24 cellular contexts compared by ENCODE assay signal in the genomic region with DNA sequence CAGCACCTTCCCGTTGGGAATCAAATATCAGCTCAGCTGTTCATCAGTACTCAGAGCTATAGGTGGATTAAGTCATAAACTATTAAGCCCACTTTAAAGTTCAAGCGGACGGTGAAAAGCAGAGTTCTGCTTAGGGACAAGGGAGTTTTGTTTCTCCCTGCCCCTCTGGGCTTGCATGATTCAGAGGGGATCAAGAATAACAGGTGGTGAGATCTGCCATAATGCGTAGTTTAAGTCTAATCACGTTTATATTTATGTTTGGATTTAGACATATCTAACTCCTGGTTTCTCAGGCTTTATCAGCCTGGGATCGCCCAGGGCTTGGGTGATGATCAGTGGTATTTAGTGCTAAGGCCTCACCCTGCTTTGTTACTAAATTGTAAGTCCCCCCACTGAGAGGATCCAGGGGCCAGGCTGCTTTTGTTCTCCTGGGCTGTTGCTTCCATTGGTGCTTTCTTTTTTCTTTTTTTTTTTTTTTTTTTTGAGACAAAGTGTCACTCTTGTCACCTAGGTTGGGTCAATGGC.
DNase-seq lines count a peak whose midpoint lies in the region; ATAC-seq and TF ChIP-seq lines count a peak whose summit lies in the region.
"Had no signal": no experiment of that assay in that cellular context is flagged by ENCODE, and none has a peak within 500 bp of the region (broad histone marks: within the 10 kb centered on the region; RNA-seq: fewer than 3 reads in every experiment).

No MANE protein-coding gene starts in this region.

- H3K4me2 ChIP-seq in osteoblast (ENCODE audit: insufficient read depth, low read length): no peak overlapping the region
- H3K4me2 ChIP-seq: A549; BLaER1 treated with 17β-estradiol and CSF1 and Interleukin-3, amounts not matched to agents 10 nM and 100 nM had no signal

- no peaks in the 10 kb centered on the region for H3K9me3 ChIP-seq in WERI-Rb-1 (ENCODE audit: severe bottlenecking)
- no peaks in the 10 kb centered on the region for H3K9me3 ChIP-seq in osteoblast (ENCODE audit: low read depth, low read length)
- no peaks in the 10 kb centered on the region for H3K9me3 ChIP-seq in HAP-1
- H3K9me3 ChIP-seq: A549 had no signal

- H3K79me2 ChIP-seq in osteoblast (ENCODE audit: insufficient read depth, low read length): no peaks in the 10 kb centered on the region

- no peaks in the 10 kb centered on the region for H3K36me3 ChIP-seq in WERI-Rb-1
- no peaks in the 10 kb centered on the region for H3K36me3 ChIP-seq in osteoblast (ENCODE audit: insufficient read depth, low read length)
- H3K36me3 ChIP-seq in HAP-1 (replicated peaks): no peaks in the 10 kb centered on the region
- H3K36me3 ChIP-seq: BLaER1 treated with 17β-estradiol and CSF1 and Interleukin-3, amounts not matched to agents 10 nM and 100 nM had no signal

- TF ChIP-seq CTCF in WERI-Rb-1 (IDR thresholded peaks at IDR 0.05; ENCODE audit: low read depth, low read length): no peak
- TF ChIP-seq CTCF in osteoblast (IDR thresholded peaks at IDR 0.05; ENCODE audit: extremely low read depth, low read depth, low read length): no peak

- ATAC-seq in HG02610 (IDR thresholded peaks at IDR 0.05; ENCODE audit: unreplicated experiment): no peak
- ATAC-seq: A549; CD8-positive, alpha-beta T cell; GM12878 had no signal

- no peak overlapping the region for H3K4me3 ChIP-seq in WERI-Rb-1 (ENCODE audit: low read depth, low read length)
- H3K4me3 ChIP-seq in osteoblast (ENCODE audit: insufficient read depth, low read length): no peak overlapping the region
- H3K4me3 ChIP-seq in HAP-1: no peak overlapping the region
- H3K4me3 ChIP-seq: A549; BLaER1 treated with 17β-estradiol and CSF1 and Interleukin-3, amounts not matched to agents 10 nM and 100 nM; GM12878 had no signal

- H3K27ac ChIP-seq in WERI-Rb-1 (no peak overlapping the region), osteoblast (ENCODE audit: low read depth, low read length) (no peak overlapping the region)
- H3K27ac ChIP-seq: 22Rv1; A549; BLaER1 treated with 17β-estradiol and CSF1 and Interleukin-3, amounts not matched to agents 10 nM and 100 nM; C4-2B had no signal

- no peaks in the 10 kb centered on the region for H3K27me3 ChIP-seq in WERI-Rb-1 (ENCODE audit: insufficient read depth, low read depth, severe bottlenecking)
- H3K27me3 ChIP-seq in osteoblast (ENCODE audit: insufficient read depth, low read length): no peaks in the 10 kb centered on the region
- H3K27me3 ChIP-seq in HAP-1 (ENCODE audit: low read depth): no peaks in the 10 kb centered on the region
- H3K27me3 ChIP-seq: BLaER1 treated with 17β-estradiol and CSF1 and Interleukin-3, amounts not matched to agents 10 nM and 100 nM had no signal

- in situ Hi-C loops in KBM-7 (cut with MboI; ENCODE audit: low pct_unique_long_range_greater_than_20kb, low sequenced_read_pairs) (no loop called here), HAP-1 (cut with MboI; ENCODE audit: low sequenced_read_pairs) (no loop called here)

- H2AFZ ChIP-seq in osteoblast (ENCODE audit: low read length): no peak overlapping the region

- no peaks in the 10 kb centered on the region for H4K20me1 ChIP-seq in osteoblast (ENCODE audit: insufficient read depth, low read length)
- H4K20me1 ChIP-seq: BLaER1 treated with 17β-estradiol and CSF1 and Interleukin-3, amounts not matched to agents 10 nM and 100 nM had no signal

- peak; percentile 9 for DNase-seq in LHCN-M2 (ENCODE audit: low read depth)
- peak; percentile 67 for DNase-seq in NCI-H524 treated with DMSO at 0.1 percent for 48 hours (lab: John Stamatoyannopoulos, UW)
- peak; percentile 8 for DNase-seq in WERI-Rb-1
- peak; percentile 61 for DNase-seq in osteoblast (ENCODE audit: insufficient read length, low spot score, missing footprints)
- no peak for DNase-seq in DMS 273 treated with DMSO at 0.1 percent for 48 hours (lab: John Stamatoyannopoulos, UW)
- DNase-seq in KBM-7: no peak
- DNase-seq in HAP-1 (ENCODE audit: low spot score in 2 of 2): no peak
- DNase-seq: AML-193; Caco-2; Calu3; CD4-positive, alpha-beta T cell; CD8-positive, alpha-beta T cell; DMS153; DMS53; DMS79; DND-41; EL; GDM1 had no signal

- H3K4me1 ChIP-seq in osteoblast (ENCODE audit: insufficient read depth, low read length) (no peaks in the 10 kb centered on the region), HAP-1 (no peaks in the 10 kb centered on the region; the same call in 1 of the 2 replicates)
- H3K4me1 ChIP-seq: A549, Caco-2 had no signal

Comparison
In these comparisons a context has a peak if more than half of its experiments do, and no peak if none do; other contexts are left out.
1. DNase-seq: peak in LHCN-M2 (single experiment), NCI-H524 treated with DMSO at 0.1 percent for 48 hours (single experiment), WERI-Rb-1 (single experiment) and osteoblast (single experiment); none in DMS 273 treated with DMSO at 0.1 percent for 48 hours (single experiment), KBM-7 (single experiment) and HAP-1 (0 of 2).